ENCODE assay signal across 8 cellular contexts in the genomic region with DNA sequence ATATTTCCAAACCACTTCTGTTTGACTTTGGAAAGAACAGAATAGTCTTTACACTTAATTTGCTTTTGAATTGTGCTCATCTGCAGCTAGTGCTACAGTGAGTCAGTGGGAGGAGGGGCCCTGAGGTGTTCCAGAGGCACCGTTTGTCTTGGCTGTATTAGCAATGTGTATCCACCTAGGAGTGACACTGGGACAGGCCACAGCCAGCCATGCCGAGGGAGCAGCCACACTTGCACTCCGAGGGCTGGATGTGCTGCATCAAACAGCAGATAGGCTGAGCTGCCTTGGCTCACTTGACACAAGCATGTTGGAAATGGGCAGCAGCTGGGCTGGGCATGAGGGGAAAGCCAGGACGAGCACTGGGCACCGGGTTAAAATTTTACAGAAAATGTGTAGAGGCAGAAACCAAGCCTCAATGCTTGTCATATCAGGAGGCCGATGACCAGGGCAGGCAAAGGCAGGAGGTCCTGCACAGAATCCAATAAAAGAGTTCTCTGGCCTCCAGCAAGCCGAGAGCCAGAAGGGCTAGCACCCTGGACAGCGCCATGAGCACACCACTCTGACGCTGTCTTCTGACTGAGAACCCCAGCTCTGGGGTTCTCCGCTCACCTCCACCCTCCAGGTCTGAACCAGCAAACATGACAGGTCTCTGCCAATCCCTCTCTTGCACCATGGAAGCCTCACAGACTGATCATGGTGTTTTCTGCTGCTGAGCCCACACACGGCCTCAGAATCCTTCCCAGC.
DNase-seq lines count a peak whose midpoint lies in the region; ATAC-seq and TF ChIP-seq lines count a peak whose summit lies in the region.

No MANE protein-coding gene starts in this region.

- ATAC-seq in WTC11 (peak; percentile 74), left lobe of liver (peak; percentile 62), GM21515 (IDR thresholded peaks at IDR 0.05; ENCODE audit: unreplicated experiment) (no peak)

- POLR2A ChIA-PET in HEK293 (lab: Yijun Ruan, JAX) (no interaction called here), WTC11 (lab: Charles Lee) (no interaction called here)

- TF ChIP-seq POLR2A in adrenal gland (IDR thresholded peaks at IDR 0.05) (no peak), esophagus muscularis mucosa (IDR thresholded peaks at IDR 0.05; ENCODE audit: low read depth) (no peak)

- no peak for TF ChIP-seq CTCF in HEK293 (tag by site-specific recombination; IDR thresholded peaks at IDR 0.05)
- TF ChIP-seq CTCF in WTC11 (IDR thresholded peaks at IDR 0.05): no peak
- no peak for TF ChIP-seq CTCF in adrenal gland (IDR thresholded peaks at IDR 0.05)
- no peak for TF ChIP-seq CTCF in esophagus muscularis mucosa (IDR thresholded peaks at IDR 0.05)

- TF ChIP-seq EP300 in esophagus muscularis mucosa (IDR thresholded peaks at IDR 0.05): no peak

- H3K27ac ChIP-seq in HEK293 (ENCODE audit: extremely low read depth, low read depth, low read length): no peak overlapping the region
- H3K27ac ChIP-seq in adrenal gland: no peak overlapping the region
- H3K27ac ChIP-seq in esophagus muscularis mucosa (replicated peaks in 1 of 4): no peak overlapping the region

- no peak overlapping the region for H3K4me3 Mint-ChIP-seq in WTC11

- no peaks in the 10 kb centered on the region for H3K36me3 ChIP-seq in HEK293 (ENCODE audit: control insufficient read depth in 2 of 2, insufficient read depth in 1 of 2, low read length in 2 of 2)
- H3K36me3 ChIP-seq in adrenal gland (replicated peaks in 1 of 2): no peaks in the 10 kb centered on the region
- no peaks in the 10 kb centered on the region for H3K36me3 ChIP-seq in esophagus muscularis mucosa

- no peaks in the 10 kb centered on the region for H3K9me3 ChIP-seq in HEK293 (ENCODE audit: control insufficient read depth, insufficient read depth, low read depth, low read length)
- H3K9me3 ChIP-seq in adrenal gland (replicated peaks in 1 of 3): no peaks in the 10 kb centered on the region
- no peaks in the 10 kb centered on the region for H3K9me3 ChIP-seq in esophagus muscularis mucosa

- DNase-seq in CD1c-positive myeloid dendritic cell (ENCODE audit: extremely low spot score) (peak; percentile 6), WTC11 (ENCODE audit: low spot score) (peak; percentile 75), left lobe of liver (ENCODE audit: low spot score) (no peak), adrenal gland (no peak), esophagus muscularis mucosa (ENCODE audit: extremely low spot score) (no peak)
- no peak for DNase-seq in stimulated activated CD4-positive, alpha-beta T cell treated with anti-CD3 and anti-CD28 coated beads, Interleukin-2, amount 100 ng/mL, for 48 hours

- H3K4me1 Mint-ChIP-seq in WTC11: peaks cover 7% of the 10 kb centered on the region

- H3K27ac Mint-ChIP-seq in WTC11: no peak overlapping the region

- H3K4me3 ChIP-seq in HEK293 (ENCODE audit: low read depth, low read length): no peak overlapping the region
- H3K4me3 ChIP-seq in adrenal gland: no peak overlapping the region
- H3K4me3 ChIP-seq in esophagus muscularis mucosa: no peak overlapping the region

- no peaks in the 10 kb centered on the region for H3K9me3 Mint-ChIP-seq in WTC11

- intact Hi-C loops in adrenal gland (cut with DNase I): no loop called here
- intact Hi-C loops in esophagus muscularis mucosa (cut with DNase I): no loop called here

- no peaks in the 10 kb centered on the region for H3K4me1 ChIP-seq in HEK293 (ENCODE audit: control insufficient read depth, insufficient read depth, low read length)
- H3K4me1 ChIP-seq in adrenal gland (replicated peaks in 1 of 2): no peaks in the 10 kb centered on the region
- no peaks in the 10 kb centered on the region for H3K4me1 ChIP-seq in esophagus muscularis mucosa

- WGBS in adrenal gland, 4 donors: 59 to 77% (median 64%) methylated on average over 8 to 11 of the region's 11 CpGs
- 45% methylated on average over 9 of the region's 11 CpGs for WGBS in esophagus muscularis mucosa

- no peaks in the 10 kb centered on the region for H3K27me3 Mint-ChIP-seq in WTC11 (ENCODE audit: low read depth)

- H3K27me3 ChIP-seq in adrenal gland: no peaks in the 10 kb centered on the region
- H3K27me3 ChIP-seq in esophagus muscularis mucosa: no peaks in the 10 kb centered on the region

- CTCF ChIA-PET in HEK293 (lab: Yijun Ruan, JAX): no interaction called here
- CTCF ChIA-PET in WTC11 (lab: Charles Lee): interaction anchor here (1.0 to 1.5 kb wide), 3 partner anchors 25 to 208 kb away, joined by 3 to 5 read pairs (median 4); no protein-coding TSS in a partner anchor

- H3K36me3 Mint-ChIP-seq in WTC11: no peaks in the 10 kb centered on the region

TF ChIP-seq in HEK293, 187 proteins besides CTCF, POLR2A, EP300 and RAD21:
- TF ChIP-seq ZNF623 (tag by site-specific recombination; IDR thresholded peaks at IDR 0.05): no peak
- TF ChIP-seq, protein P1, sequence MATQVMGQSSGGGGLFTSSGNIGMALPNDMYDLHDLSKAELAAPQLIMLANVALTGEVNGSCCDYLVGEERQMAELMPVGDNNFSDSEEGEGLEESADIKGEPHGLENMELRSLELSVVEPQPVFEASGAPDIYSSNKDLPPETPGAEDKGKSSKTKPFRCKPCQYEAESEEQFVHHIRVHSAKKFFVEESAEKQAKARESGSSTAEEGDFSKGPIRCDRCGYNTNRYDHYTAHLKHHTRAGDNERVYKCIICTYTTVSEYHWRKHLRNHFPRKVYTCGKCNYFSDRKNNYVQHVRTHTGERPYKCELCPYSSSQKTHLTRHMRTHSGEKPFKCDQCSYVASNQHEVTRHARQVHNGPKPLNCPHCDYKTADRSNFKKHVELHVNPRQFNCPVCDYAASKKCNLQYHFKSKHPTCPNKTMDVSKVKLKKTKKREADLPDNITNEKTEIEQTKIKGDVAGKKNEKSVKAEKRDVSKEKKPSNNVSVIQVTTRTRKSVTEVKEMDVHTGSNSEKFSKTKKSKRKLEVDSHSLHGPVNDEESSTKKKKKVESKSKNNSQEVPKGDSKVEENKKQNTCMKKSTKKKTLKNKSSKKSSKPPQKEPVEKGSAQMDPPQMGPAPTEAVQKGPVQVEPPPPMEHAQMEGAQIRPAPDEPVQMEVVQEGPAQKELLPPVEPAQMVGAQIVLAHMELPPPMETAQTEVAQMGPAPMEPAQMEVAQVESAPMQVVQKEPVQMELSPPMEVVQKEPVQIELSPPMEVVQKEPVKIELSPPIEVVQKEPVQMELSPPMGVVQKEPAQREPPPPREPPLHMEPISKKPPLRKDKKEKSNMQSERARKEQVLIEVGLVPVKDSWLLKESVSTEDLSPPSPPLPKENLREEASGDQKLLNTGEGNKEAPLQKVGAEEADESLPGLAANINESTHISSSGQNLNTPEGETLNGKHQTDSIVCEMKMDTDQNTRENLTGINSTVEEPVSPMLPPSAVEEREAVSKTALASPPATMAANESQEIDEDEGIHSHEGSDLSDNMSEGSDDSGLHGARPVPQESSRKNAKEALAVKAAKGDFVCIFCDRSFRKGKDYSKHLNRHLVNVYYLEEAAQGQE (tag by site-specific recombination; IDR thresholded peaks at IDR 0.05): peak; percentile 96

TF ChIP-seq in WTC11, 78 proteins besides CTCF, POLR2A, EP300 and RAD21 (continues in another document):
- no peak for TF ChIP-seq GTF2I (CRISPR knock-in tag; conservative IDR thresholded peaks at IDR 0.05)
- no peak for TF ChIP-seq NR1H2 (CRISPR knock-in tag; IDR thresholded peaks at IDR 0.05)
- no peak for TF ChIP-seq CREM (CRISPR knock-in tag; IDR thresholded peaks at IDR 0.05)
- TF ChIP-seq GRHL2 (CRISPR knock-in tag; IDR thresholded peaks at IDR 0.05; ENCODE audit: insufficient replicate concordance, severe bottlenecking): no peak
- no peak for TF ChIP-seq TEAD1 (CRISPR knock-in tag; IDR thresholded peaks at IDR 0.05)
- 0 out of 2 replicates have a peak, but pooled peaks have one; percentile 44 for TF ChIP-seq FOXK1 (CRISPR knock-in tag; IDR thresholded peaks at IDR 0.05)
- TF ChIP-seq, protein P2, sequence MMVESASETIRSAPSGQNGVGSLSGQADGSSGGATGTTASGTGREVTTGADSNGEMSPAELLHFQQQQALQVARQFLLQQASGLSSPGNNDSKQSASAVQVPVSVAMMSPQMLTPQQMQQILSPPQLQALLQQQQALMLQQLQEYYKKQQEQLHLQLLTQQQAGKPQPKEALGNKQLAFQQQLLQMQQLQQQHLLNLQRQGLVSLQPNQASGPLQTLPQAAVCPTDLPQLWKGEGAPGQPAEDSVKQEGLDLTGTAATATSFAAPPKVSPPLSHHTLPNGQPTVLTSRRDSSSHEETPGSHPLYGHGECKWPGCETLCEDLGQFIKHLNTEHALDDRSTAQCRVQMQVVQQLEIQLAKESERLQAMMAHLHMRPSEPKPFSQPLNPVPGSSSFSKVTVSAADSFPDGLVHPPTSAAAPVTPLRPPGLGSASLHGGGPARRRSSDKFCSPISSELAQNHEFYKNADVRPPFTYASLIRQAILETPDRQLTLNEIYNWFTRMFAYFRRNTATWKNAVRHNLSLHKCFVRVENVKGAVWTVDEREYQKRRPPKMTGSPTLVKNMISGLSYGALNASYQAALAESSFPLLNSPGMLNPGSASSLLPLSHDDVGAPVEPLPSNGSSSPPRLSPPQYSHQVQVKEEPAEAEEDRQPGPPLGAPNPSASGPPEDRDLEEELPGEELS (CRISPR knock-in tag; IDR thresholded peaks at IDR 0.05): peak; percentile 25; the same call in 1 of the 2 replicates
- 0 out of 2 replicates have a peak, but pooled peaks have one; percentile 56 for TF ChIP-seq JUN (CRISPR knock-in tag; IDR thresholded peaks at IDR 0.05)

Comparison
In these comparisons a context has a peak if more than half of its experiments do, and no peak if none do; other contexts are left out.
1. DNase-seq: peak in CD1c-positive myeloid dendritic cell (single experiment) and WTC11 (single experiment); none in left lobe of liver (single experiment), adrenal gland (0 of 7), stimulated activated CD4-positive, alpha-beta T cell treated with anti-CD3 and anti-CD28 coated beads, Interleukin-2, amount 100 ng/mL, for 48 hours (0 of 2) and esophagus muscularis mucosa (single experiment).